ENCODE assay signal across 1 cellular context in the genomic region with DNA sequence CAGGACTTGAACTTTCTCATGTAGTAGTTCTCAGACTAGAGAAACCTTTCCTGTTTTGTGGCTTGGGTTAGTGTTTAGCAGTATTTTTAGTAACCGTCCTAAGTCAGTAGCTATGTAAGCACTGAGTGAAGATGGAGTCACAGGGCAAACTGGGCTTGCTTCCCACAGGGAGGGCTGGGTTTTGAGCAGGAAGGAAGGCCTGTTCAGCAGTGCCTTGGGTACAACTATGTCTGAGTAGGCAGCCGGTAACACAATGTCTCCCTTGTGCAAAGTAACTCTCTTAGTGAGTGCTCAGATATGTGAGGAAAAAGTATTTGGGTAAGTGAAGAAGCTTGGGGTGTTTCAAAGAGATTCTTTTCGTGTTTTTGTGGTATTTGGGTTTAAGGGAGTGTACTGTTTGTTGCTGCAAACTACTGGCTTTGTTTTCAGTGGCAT.
TF ChIP-seq lines count a peak whose summit lies in the region.

No MANE protein-coding gene starts in this region.

TF ChIP-seq in HEK293, 187 proteins besides CTCF, POLR2A, EP300 and RAD21 (continued from another document):
- TF ChIP-seq, protein P1, sequence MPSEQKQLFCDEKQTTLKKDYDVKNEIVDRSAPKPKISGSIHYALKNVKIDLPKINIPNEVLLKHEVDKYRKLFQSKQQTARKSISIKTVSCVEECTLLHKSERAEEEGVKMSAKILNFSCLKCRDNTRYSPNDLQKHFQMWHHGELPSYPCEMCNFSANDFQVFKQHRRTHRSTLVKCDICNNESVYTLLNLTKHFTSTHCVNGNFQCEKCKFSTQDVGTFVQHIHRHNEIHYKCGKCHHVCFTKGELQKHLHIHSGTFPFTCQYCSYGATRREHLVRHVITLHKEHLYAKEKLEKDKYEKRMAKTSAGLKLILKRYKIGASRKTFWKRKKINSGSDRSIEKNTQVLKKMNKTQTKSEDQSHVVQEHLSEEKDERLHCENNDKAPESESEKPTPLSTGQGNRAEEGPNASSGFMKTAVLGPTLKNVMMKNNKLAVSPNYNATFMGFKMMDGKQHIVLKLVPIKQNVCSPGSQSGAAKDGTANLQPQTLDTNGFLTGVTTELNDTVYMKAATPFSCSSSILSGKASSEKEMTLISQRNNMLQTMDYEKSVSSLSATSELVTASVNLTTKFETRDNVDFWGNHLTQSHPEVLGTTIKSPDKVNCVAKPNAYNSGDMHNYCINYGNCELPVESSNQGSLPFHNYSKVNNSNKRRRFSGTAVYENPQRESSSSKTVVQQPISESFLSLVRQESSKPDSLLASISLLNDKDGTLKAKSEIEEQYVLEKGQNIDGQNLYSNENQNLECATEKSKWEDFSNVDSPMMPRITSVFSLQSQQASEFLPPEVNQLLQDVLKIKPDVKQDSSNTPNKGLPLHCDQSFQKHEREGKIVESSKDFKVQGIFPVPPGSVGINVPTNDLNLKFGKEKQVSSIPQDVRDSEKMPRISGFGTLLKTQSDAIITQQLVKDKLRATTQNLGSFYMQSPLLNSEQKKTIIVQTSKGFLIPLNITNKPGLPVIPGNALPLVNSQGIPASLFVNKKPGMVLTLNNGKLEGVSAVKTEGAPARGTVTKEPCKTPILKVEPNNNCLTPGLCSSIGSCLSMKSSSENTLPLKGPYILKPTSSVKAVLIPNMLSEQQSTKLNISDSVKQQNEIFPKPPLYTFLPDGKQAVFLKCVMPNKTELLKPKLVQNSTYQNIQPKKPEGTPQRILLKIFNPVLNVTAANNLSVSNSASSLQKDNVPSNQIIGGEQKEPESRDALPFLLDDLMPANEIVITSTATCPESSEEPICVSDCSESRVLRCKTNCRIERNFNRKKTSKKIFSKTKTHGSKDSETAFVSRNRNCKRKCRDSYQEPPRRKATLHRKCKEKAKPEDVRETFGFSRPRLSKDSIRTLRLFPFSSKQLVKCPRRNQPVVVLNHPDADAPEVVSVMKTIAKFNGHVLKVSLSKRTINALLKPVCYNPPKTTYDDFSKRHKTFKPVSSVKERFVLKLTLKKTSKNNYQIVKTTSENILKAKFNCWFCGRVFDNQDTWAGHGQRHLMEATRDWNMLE (tag by site-specific recombination; conservative IDR thresholded peaks at IDR 0.05; ENCODE audit: low read depth) = 0 out of 2 replicates have a peak, but pooled peaks have one; percentile 30
- TF ChIP-seq ZNF335 (tag by site-specific recombination; conservative IDR thresholded peaks at IDR 0.05) = peak; percentile 45
